In genomic region chr1:9465640-9466039, GRCh38 we compare ENCODE assay signal across 17 cellular contexts.
"Had no signal": no experiment of that assay in that cellular context is flagged by ENCODE, and none has a peak within 500 bp of the region (broad histone marks: within the 10 kb centered on the region; RNA-seq: fewer than 3 reads in every experiment).

No MANE protein-coding gene starts in this region.

- H3K36me3 ChIP-seq: esophagus squamous epithelium, lower lobe of right lung, sigmoid colon had no signal

- H3K9me3 ChIP-seq: esophagus squamous epithelium, lower lobe of right lung, sigmoid colon, testis had no signal

- H3K27me3 ChIP-seq: sigmoid colon, testis had no signal

- H3K79me2 ChIP-seq: parathyroid adenoma had no signal

- H3K4me3 ChIP-seq: esophagus squamous epithelium, lower lobe of right lung, sigmoid colon, testis had no signal

- H2AFZ ChIP-seq: parathyroid adenoma had no signal

- ATAC-seq: activated CD8-positive, alpha-beta memory T cell treated with anti-CD3 and anti-CD28 coated beads, Interleukin-2, amount 10 ng/mL, durations not matched to agents 7 days and 5 days; activated T-helper 17 cell treated with anti-CD3 and anti-CD28 coated beads, Interleukin-2, amount 50 U/mL, for 72 hours; lower lobe of right lung; natural killer cell; stimulated activated effector memory CD8-positive, alpha-beta T cell treated with anti-CD3 and anti-CD28 coated beads, Interleukin-12 subunit alpha, Interleukin-12 subunit beta, amount 100 ng/mL, for 72 hours had no signal

- H3K4me1 ChIP-seq: lower lobe of right lung, parathyroid adenoma, testis had no signal

- H3K27ac ChIP-seq: parathyroid adenoma, testis had no signal

- H3K9ac ChIP-seq: parathyroid adenoma had no signal

- DNase-seq: activated CD4-positive, alpha-beta memory T cell treated with anti-CD3 and anti-CD28 coated beads, Interleukin-2, amount 10 ng/mL, durations not matched to agents 7 days and 5 days; activated CD4-positive, alpha-beta T cell treated with anti-CD3 and anti-CD28 coated beads for 48 hours; activated CD4-positive, CD25-positive, alpha-beta regulatory T cell; activated CD8-positive, alpha-beta memory T cell treated with anti-CD3 and anti-CD28 coated beads, Interleukin-2, amount 10 ng/mL, durations not matched to agents 7 days and 5 days; activated naive CD4-positive, alpha-beta T cell; activated T-cell treated with anti-CD3 and anti-CD28 coated beads, Interleukin-2, amount 50 U/mL, for 1 hour; central memory CD4-positive, alpha-beta T cell; esophagus squamous epithelium; lower lobe of right lung; natural killer cell; sigmoid colon; stimulated activated CD4-positive, alpha-beta T cell treated with anti-CD3 and anti-CD28 coated beads, Interleukin-4, amount 100 ng/mL, for 24 hours; T1000; testis had no signal
